Comparison of ENCODE assay signal across 16 cellular contexts in genomic region chr14:90443161-90444076, GRCh38. TPM values are rescaled to one million over a fixed set of nuclear protein-coding genes. Genes with fewer than 3 reads are reported as not detected.
DNase-seq lines count a peak whose midpoint lies in the region; ATAC-seq and TF ChIP-seq lines count a peak whose summit lies in the region.
"Had no signal": no experiment of that assay in that cellular context is flagged by ENCODE, and none has a peak within 500 bp of the region (broad histone marks: within the 10 kb centered on the region; RNA-seq: fewer than 3 reads in every experiment).

No MANE protein-coding gene starts in this region.

- H3K27ac ChIP-seq in WERI-Rb-1 (no peak overlapping the region), lower lobe of right lung (peak overlapping the region; percentile 37)
- H3K27ac ChIP-seq: colonic mucosa, prostate gland had no signal

- no peaks in the 10 kb centered on the region for H3K9me3 Mint-ChIP-seq in natural killer cell treated with Interleukin-12 subunit alpha and Interleukin-12 subunit beta and Interleukin-15 and Interleukin-18, amount 100 ng/mL, for 72 hours
- H3K9me3 Mint-ChIP-seq in natural killer cell = no peaks in the 10 kb centered on the region
- H3K9me3 Mint-ChIP-seq in chondrocyte (ENCODE audit: low read depth) = peaks cover 17% of the 10 kb centered on the region
- H3K9me3 Mint-ChIP-seq: activated T-helper 17 cell treated with anti-CD3 and anti-CD28 coated beads, Interleukin-2, amount 50 U/mL, for 72 hours had no signal

- intact Hi-C loops in natural killer cell (cut with micrococcal nuclease) (no loop called here), lower lobe of right lung (cut with DNase I) (no loop called here)

- TF ChIP-seq CTCF in natural killer cell (IDR thresholded peaks at IDR 0.05) (no peak), WERI-Rb-1 (IDR thresholded peaks at IDR 0.05; ENCODE audit: low read depth, low read length) (no peak), lower lobe of right lung (IDR thresholded peaks at IDR 0.05) (no peak), chondrocyte (IDR thresholded peaks at IDR 0.05) (no peak)

- no peaks in the 10 kb centered on the region for H3K36me3 ChIP-seq in WERI-Rb-1
- H3K36me3 ChIP-seq in lower lobe of right lung = no peaks in the 10 kb centered on the region
- H3K36me3 ChIP-seq: colonic mucosa, prostate gland had no signal

- H3K4me1 Mint-ChIP-seq in natural killer cell treated with Interleukin-12 subunit alpha and Interleukin-12 subunit beta and Interleukin-15 and Interleukin-18, amount 100 ng/mL, for 72 hours (ENCODE audit: low read depth in 2 of 2) = peaks cover 0 to 6% of the 10 kb centered on the region in 2 donors
- H3K4me1 Mint-ChIP-seq in natural killer cell (no peaks in the 10 kb centered on the region), chondrocyte (ENCODE audit: low read depth) (peaks cover 3% of the 10 kb centered on the region)
- H3K4me1 Mint-ChIP-seq: activated T-helper 17 cell treated with anti-CD3 and anti-CD28 coated beads, Interleukin-2, amount 50 U/mL, for 72 hours had no signal

- in situ Hi-C loops in ACHN (cut with HindIII; ENCODE audit: low pct_ligation_motif_present, low pct_unique_long_range_greater_than_20kb, low sequenced_read_pairs) = no loop called here

- no peaks in the 10 kb centered on the region for H3K36me3 Mint-ChIP-seq in natural killer cell treated with Interleukin-12 subunit alpha and Interleukin-12 subunit beta and Interleukin-15 and Interleukin-18, amount 100 ng/mL, for 72 hours
- H3K36me3 Mint-ChIP-seq in natural killer cell = no peaks in the 10 kb centered on the region
- peaks cover 2% of the 10 kb centered on the region for H3K36me3 Mint-ChIP-seq in chondrocyte (ENCODE audit: low read depth)

- H3K27ac Mint-ChIP-seq in natural killer cell treated with Interleukin-12 subunit alpha and Interleukin-12 subunit beta and Interleukin-15 and Interleukin-18, amount 100 ng/mL, for 72 hours = no peak overlapping the region
- H3K27ac Mint-ChIP-seq in natural killer cell (no peak overlapping the region), chondrocyte (ENCODE audit: unreplicated experiment) (no peak overlapping the region)
- H3K27ac Mint-ChIP-seq: activated CD8-positive, alpha-beta T cell treated with anti-CD3 and anti-CD28 coated beads, Interleukin-2, amount 10 ng/mL, durations not matched to agents 7 days and 5 days; activated T-helper 17 cell treated with anti-CD3 and anti-CD28 coated beads, Interleukin-2, amount 50 U/mL, for 72 hours had no signal

- peak overlapping the region; percentile 16 for H3K4me3 ChIP-seq in WERI-Rb-1 (ENCODE audit: low read depth, low read length)
- H3K4me3 ChIP-seq in lower lobe of right lung = no peak overlapping the region
- H3K4me3 ChIP-seq: colonic mucosa, prostate gland had no signal

- peaks cover 9 to 13% of the 10 kb centered on the region in 2 donors for H3K27me3 Mint-ChIP-seq in natural killer cell treated with Interleukin-12 subunit alpha and Interleukin-12 subunit beta and Interleukin-15 and Interleukin-18, amount 100 ng/mL, for 72 hours
- peaks cover 10 to 12% of the 10 kb centered on the region in 2 donors for H3K27me3 Mint-ChIP-seq in natural killer cell (ENCODE audit: low read depth in 2 of 2)
- peaks cover 7% of the 10 kb centered on the region for H3K27me3 Mint-ChIP-seq in chondrocyte (ENCODE audit: low read depth)

- H3K4me1 ChIP-seq in lower lobe of right lung = peaks cover 5% of the 10 kb centered on the region
- H3K4me1 ChIP-seq: colonic mucosa, prostate gland had no signal

- ATAC-seq in natural killer cell treated with Interleukin-12 subunit alpha and Interleukin-12 subunit beta and Interleukin-15 and Interleukin-18, amount 100 ng/mL, for 72 hours = peak in 1 of 2 donors; percentile 25
- ATAC-seq in natural killer cell = no peak
- ATAC-seq in lower lobe of right lung = no peak
- ATAC-seq in GM19328 (IDR thresholded peaks at IDR 0.05; ENCODE audit: unreplicated experiment) = no peak
- ATAC-seq: activated CD8-positive, alpha-beta T cell treated with anti-CD3 and anti-CD28 coated beads, Interleukin-2, amount 10 ng/mL, durations not matched to agents 7 days and 5 days; activated T-helper 17 cell treated with anti-CD3 and anti-CD28 coated beads, Interleukin-2, amount 50 U/mL, for 72 hours; left cardiac atrium had no signal

- H3K27me3 ChIP-seq in WERI-Rb-1 (ENCODE audit: insufficient read depth, low read depth, severe bottlenecking) (no peaks in the 10 kb centered on the region), lower lobe of right lung (ENCODE audit: low read depth) (no peaks in the 10 kb centered on the region)
- H3K27me3 ChIP-seq: colonic mucosa had no signal

- H3K9me3 ChIP-seq in WERI-Rb-1 (ENCODE audit: severe bottlenecking) (peaks cover 7% of the 10 kb centered on the region), lower lobe of right lung (peaks cover 9% of the 10 kb centered on the region)
- H3K9me3 ChIP-seq: Caco-2, colonic mucosa, prostate gland had no signal

- peak; percentile 12 for DNase-seq in natural killer cell treated with Interleukin-12 subunit alpha and Interleukin-12 subunit beta and Interleukin-15 and Interleukin-18, amount 100 ng/mL, for 72 hours (ENCODE audit: low spot score)
- DNase-seq in natural killer cell (no peak), WERI-Rb-1 (peak; percentile 79), lower lobe of right lung (no peak), ACHN (no peak), chondrocyte (ENCODE audit: low spot score) (no peak), NCI-H526 (lab: John Stamatoyannopoulos, UW) (no peak)
- DNase-seq: activated CD8-positive, alpha-beta T cell treated with anti-CD3 and anti-CD28 coated beads, Interleukin-2, amount 10 ng/mL, durations not matched to agents 7 days and 5 days; amniotic stem cell; colonic mucosa; left cardiac atrium; substantia nigra had no signal

- no peak overlapping the region for H3K4me3 Mint-ChIP-seq in natural killer cell treated with Interleukin-12 subunit alpha and Interleukin-12 subunit beta and Interleukin-15 and Interleukin-18, amount 100 ng/mL, for 72 hours
- H3K4me3 Mint-ChIP-seq in natural killer cell = no peak overlapping the region
- no peak overlapping the region for H3K4me3 Mint-ChIP-seq in chondrocyte (ENCODE audit: unreplicated experiment)
- H3K4me3 Mint-ChIP-seq: activated CD8-positive, alpha-beta T cell treated with anti-CD3 and anti-CD28 coated beads, Interleukin-2, amount 10 ng/mL, durations not matched to agents 7 days and 5 days; activated T-helper 17 cell treated with anti-CD3 and anti-CD28 coated beads, Interleukin-2, amount 50 U/mL, for 72 hours had no signal

RNA-seq across cellular contexts. Expression of gene CALM1, which starts 46.6 kb away (rescaled TPM):
- 100 to 1,000 TPM; 521 to 669 TPM for total RNA-seq in natural killer cell treated with Interleukin-12 subunit alpha and Interleukin-12 subunit beta and Interleukin-15 and Interleukin-18, amount 100 ng/mL, for 72 hours
- total RNA-seq in natural killer cell (1,000 to 10,000 TPM in 1 of 3 donors, 100 to 1,000 TPM in 2; 868 to 1,074 (median 907) TPM), lower lobe of right lung (518 TPM), chondrocyte (236 to 273 TPM (median 270 TPM) in 3 replicates)

Comparison
In these comparisons a context has a peak if more than half of its experiments do, and no peak if none do; other contexts are left out.
1. DNase-seq: peak in natural killer cell treated with Interleukin-12 subunit alpha and Interleukin-12 subunit beta and Interleukin-15 and Interleukin-18, amount 100 ng/mL, for 72 hours (single experiment) and WERI-Rb-1 (single experiment); none in natural killer cell (single experiment), lower lobe of right lung (single experiment), ACHN (single experiment), chondrocyte (single experiment) and NCI-H526 (0 of 2).